In genomic region chr11:19511413-19512183, GRCh38 we compare ENCODE assay signal across 1 cellular context.
TF ChIP-seq lines count a peak whose summit lies in the region.

No MANE protein-coding gene starts in this region.

TF ChIP-seq in liver, 16 proteins besides CTCF, POLR2A, EP300 and RAD21 (continued from another document):
- TF ChIP-seq REST (IDR thresholded peaks at IDR 0.05) (peak; percentile 86), FOXA1 (IDR thresholded peaks at IDR 0.05) (peak; percentile 75), YY1 (IDR thresholded peaks at IDR 0.05) (peak; percentile 94), TAF1 (conservative IDR thresholded peaks at IDR 0.05) (peak; percentile 96), FOXA2 (IDR thresholded peaks at IDR 0.05) (peak; percentile 68), MAX (IDR thresholded peaks at IDR 0.05) (peak; percentile 100), SP1 (IDR thresholded peaks at IDR 0.05) (peak; percentile 99), HNF4G (IDR thresholded peaks at IDR 0.05) (peak; percentile 100), JUND (IDR thresholded peaks at IDR 0.05) (peak; percentile 79 to 91), RXRA (IDR thresholded peaks at IDR 0.05) (peak; percentile 97 to 99), GABPA (IDR thresholded peaks at IDR 0.05 in 1 of 2, conservative IDR thresholded peaks at IDR 0.05 in 1 of 2) (peak in 1 of 2 donors; percentile 54)
- TF ChIP-seq, protein P1, sequence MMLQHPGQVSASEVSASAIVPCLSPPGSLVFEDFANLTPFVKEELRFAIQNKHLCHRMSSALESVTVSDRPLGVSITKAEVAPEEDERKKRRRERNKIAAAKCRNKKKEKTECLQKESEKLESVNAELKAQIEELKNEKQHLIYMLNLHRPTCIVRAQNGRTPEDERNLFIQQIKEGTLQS (IDR thresholded peaks at IDR 0.05): peak; percentile 83
- TF ChIP-seq, protein P2, sequence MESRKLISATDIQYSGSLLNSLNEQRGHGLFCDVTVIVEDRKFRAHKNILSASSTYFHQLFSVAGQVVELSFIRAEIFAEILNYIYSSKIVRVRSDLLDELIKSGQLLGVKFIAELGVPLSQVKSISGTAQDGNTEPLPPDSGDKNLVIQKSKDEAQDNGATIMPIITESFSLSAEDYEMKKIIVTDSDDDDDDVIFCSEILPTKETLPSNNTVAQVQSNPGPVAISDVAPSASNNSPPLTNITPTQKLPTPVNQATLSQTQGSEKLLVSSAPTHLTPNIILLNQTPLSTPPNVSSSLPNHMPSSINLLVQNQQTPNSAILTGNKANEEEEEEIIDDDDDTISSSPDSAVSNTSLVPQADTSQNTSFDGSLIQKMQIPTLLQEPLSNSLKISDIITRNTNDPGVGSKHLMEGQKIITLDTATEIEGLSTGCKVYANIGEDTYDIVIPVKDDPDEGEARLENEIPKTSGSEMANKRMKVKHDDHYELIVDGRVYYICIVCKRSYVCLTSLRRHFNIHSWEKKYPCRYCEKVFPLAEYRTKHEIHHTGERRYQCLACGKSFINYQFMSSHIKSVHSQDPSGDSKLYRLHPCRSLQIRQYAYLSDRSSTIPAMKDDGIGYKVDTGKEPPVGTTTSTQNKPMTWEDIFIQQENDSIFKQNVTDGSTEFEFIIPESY (IDR thresholded peaks at IDR 0.05): peak; percentile 89
TF ChIP-seq in liver: peak in this region for 16.
